Comparison of ENCODE assay signal across 7 cellular contexts in genomic region chr7:133026210-133026859, GRCh38.
"Had no signal": no experiment of that assay in that cellular context is flagged by ENCODE, and none has a peak within 500 bp of the region (broad histone marks: within the 10 kb centered on the region; RNA-seq: fewer than 3 reads in every experiment).

No MANE protein-coding gene starts in this region.

- H3K4me3 ChIP-seq: GM12878 had no signal

- ATAC-seq: GM12878 had no signal

- FAIRE-seq: G401.6, GM12878, GM12891, GM12892, GM19239 had no signal

- DNase-seq: GDM1, GF-D8 had no signal
